In the genomic region with DNA sequence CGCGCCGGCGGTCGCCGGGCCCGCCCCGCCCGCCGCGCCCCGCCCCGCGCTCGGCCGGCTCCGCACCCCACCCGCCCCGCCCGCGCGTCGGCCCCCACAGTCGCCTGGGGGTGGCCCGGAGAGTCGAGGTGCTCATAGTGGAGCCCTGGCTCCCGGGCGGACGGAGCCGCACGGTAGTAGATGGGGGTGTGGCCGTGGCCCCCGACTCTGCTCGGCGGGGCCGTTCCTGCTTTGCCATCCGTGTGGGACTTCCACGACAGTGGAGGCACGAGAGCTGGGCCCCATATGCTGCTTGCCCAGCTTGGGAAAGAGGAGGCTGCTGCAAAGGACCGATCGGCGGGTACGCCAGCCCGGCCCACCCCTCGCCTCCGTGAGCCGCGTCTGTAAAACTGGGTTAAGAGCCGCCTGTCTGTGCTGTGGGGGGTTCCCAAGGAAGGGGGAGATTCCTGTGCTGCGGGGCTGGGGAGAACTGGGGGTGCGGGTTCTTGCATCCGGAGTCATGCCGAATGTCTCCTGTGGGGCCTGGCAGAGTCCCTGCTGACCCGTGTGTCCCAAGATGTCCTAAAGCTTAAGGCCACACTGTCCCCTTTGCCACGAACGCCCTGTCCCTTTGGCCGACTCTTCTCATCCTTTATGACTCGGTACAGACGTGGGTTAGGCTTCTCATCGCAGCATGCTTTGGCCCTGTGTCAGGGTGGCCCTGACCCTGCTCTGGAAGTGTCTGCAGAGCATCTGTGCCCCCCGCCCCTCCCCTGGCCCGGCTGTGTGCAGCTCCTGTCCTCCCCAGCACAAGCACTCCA, we compare ENCODE assay signal across 1 cellular context.
TF ChIP-seq lines count a peak whose summit lies in the region.

TSS of gene OPRL1 (plus strand) at position 70 of the 800 bp plus-strand sequence. CDS start 12,639 bp downstream, outside the sequence.

TF ChIP-seq in K562, 482 proteins besides CTCF, POLR2A, EP300 and RAD21 (continued from another document):
- TF ChIP-seq HBP1 (CRISPR knock-in tag; IDR thresholded peaks at IDR 0.05), result no peak
- TF ChIP-seq SAP30 (IDR thresholded peaks at IDR 0.05; ENCODE audit: borderline replicate concordance, insufficient read depth, low read depth, low read length, poor library complexity, severe bottlenecking), result peak; percentile 16
- 0 out of 2 replicates have a peak, but pooled peaks have one; percentile 19 for TF ChIP-seq ZBTB7A (IDR thresholded peaks at IDR 0.05; ENCODE audit: borderline replicate concordance, control insufficient read depth, low read depth, low read length)
- TF ChIP-seq, protein P1, sequence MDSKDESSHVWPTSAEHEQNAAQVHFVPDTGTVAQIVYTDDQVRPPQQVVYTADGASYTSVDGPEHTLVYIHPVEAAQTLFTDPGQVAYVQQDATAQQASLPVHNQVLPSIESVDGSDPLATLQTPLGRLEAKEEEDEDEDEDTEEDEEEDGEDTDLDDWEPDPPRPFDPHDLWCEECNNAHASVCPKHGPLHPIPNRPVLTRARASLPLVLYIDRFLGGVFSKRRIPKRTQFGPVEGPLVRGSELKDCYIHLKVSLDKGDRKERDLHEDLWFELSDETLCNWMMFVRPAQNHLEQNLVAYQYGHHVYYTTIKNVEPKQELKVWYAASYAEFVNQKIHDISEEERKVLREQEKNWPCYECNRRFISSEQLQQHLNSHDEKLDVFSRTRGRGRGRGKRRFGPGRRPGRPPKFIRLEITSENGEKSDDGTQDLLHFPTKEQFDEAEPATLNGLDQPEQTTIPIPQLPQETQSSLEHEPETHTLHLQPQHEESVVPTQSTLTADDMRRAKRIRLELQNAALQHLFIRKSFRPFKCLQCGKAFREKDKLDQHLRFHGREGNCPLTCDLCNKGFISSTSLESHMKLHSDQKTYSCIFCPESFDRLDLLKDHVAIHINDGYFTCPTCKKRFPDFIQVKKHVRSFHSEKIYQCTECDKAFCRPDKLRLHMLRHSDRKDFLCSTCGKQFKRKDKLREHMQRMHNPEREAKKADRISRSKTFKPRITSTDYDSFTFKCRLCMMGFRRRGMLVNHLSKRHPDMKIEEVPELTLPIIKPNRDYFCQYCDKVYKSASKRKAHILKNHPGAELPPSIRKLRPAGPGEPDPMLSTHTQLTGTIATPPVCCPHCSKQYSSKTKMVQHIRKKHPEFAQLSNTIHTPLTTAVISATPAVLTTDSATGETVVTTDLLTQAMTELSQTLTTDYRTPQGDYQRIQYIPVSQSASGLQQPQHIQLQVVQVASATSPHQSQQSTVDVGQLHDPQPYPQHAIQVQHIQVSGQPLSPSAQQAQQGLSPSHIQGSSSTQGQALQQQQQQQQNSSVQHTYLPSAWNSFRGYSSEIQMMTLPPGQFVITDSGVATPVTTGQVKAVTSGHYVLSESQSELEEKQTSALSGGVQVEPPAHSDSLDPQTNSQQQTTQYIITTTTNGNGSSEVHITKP (IDR thresholded peaks at IDR 0.05; ENCODE audit: partially characterized antibody), result peak; percentile 34
- TF ChIP-seq MAFF (IDR thresholded peaks at IDR 0.05; ENCODE audit: low read length), result no peak
- TF ChIP-seq, protein P2, sequence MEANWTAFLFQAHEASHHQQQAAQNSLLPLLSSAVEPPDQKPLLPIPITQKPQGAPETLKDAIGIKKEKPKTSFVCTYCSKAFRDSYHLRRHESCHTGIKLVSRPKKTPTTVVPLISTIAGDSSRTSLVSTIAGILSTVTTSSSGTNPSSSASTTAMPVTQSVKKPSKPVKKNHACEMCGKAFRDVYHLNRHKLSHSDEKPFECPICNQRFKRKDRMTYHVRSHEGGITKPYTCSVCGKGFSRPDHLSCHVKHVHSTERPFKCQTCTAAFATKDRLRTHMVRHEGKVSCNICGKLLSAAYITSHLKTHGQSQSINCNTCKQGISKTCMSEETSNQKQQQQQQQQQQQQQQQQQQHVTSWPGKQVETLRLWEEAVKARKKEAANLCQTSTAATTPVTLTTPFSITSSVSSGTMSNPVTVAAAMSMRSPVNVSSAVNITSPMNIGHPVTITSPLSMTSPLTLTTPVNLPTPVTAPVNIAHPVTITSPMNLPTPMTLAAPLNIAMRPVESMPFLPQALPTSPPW (CRISPR knock-in tag; IDR thresholded peaks at IDR 0.05), result peak; percentile 61
- no peak for TF ChIP-seq SRF (CRISPR knock-in tag; IDR thresholded peaks at IDR 0.05)
- TF ChIP-seq ZNF175 (CRISPR knock-in tag; IDR thresholded peaks at IDR 0.05; ENCODE audit: low read depth), result no peak
- no peak for TF ChIP-seq RCOR1 (IDR thresholded peaks at IDR 0.05; ENCODE audit: borderline replicate concordance in 1 of 2, low read depth in 2 of 2, low read length in 2 of 2)
- TF ChIP-seq FOXJ3 (CRISPR knock-in tag; IDR thresholded peaks at IDR 0.05), result no peak
- TF ChIP-seq SMAD4 (CRISPR knock-in tag; conservative IDR thresholded peaks at IDR 0.05), result no peak
